ENCODE assay signal across 14 cellular contexts in genomic region chrX:115362334-115363095, GRCh38.
DNase-seq lines count a peak whose midpoint lies in the region; ATAC-seq, FAIRE-seq and TF ChIP-seq lines count a peak whose summit lies in the region.
"Had no signal": no experiment of that assay in that cellular context is flagged by ENCODE, and none has a peak within 500 bp of the region (broad histone marks: within the 10 kb centered on the region; RNA-seq: fewer than 3 reads in every experiment).

No MANE protein-coding gene starts in this region.

- no peaks in the 10 kb centered on the region for H3K79me2 ChIP-seq in GM12878 (ENCODE audit: control insufficient read depth, insufficient read depth, low read length)

- WGBS in GM12878 (ENCODE audit: insufficient coverage, insufficient replicate concordance, low lambda C conversion rate, missing lambda C conversion rate): 52% methylated on average over 18 of the region's 18 CpGs

- no peaks in the 10 kb centered on the region for H3K27me3 Mint-ChIP-seq in neural crest cell (ENCODE audit: low read depth)
- H3K27me3 Mint-ChIP-seq: activated CD4-positive, alpha-beta memory T cell treated with anti-CD3 and anti-CD28 coated beads, Interleukin-2, amount 10 ng/mL, durations not matched to agents 7 days and 5 days had no signal

- H3K27ac ChIP-seq in GM12878 (ENCODE audit: control insufficient read depth, insufficient read depth) (no peak overlapping the region), substantia nigra (ENCODE audit: low read depth, low read length, poor library complexity, severe bottlenecking) (no peak overlapping the region)
- H3K27ac ChIP-seq: 22Rv1 had no signal

- H3K4me2 ChIP-seq in GM12878 (ENCODE audit: control insufficient read depth, insufficient read depth): no peak overlapping the region

- no peaks in the 10 kb centered on the region for H4K20me1 ChIP-seq in GM12878 (ENCODE audit: control insufficient read depth, insufficient read depth)

- no peak overlapping the region for H3K4me3 ChIP-seq in MG63
- H3K4me3 ChIP-seq in GM12878: no peak overlapping the region

- intact Hi-C loops in GM12878 (cut with micrococcal nuclease; ENCODE audit: unreplicated experiment): loop anchor here (5.0 kb wide), 2 partner anchors 50 to 200 kb away; partner anchors contain the start of gene PLS3

- ATAC-seq in GM12878 (peak; percentile 91), HG03571 (IDR thresholded peaks at IDR 0.05; ENCODE audit: unreplicated experiment) (no peak)
- ATAC-seq: HCT116 had no signal

- POLR2A ChIA-PET in GM12878 (lab: Charles Lee): no interaction called here

- SMC1A ChIA-PET in GM12878 (lab: Charles Lee; ENCODE audit: uncharacterized antibody, unreplicated experiment): interaction anchor here (0.6 to 4.2 kb wide), 12 partner anchors 8 to 279 kb away, joined by 3 to 31 read pairs (median 4); partner anchors contain the start of gene PLS3

- no peaks in the 10 kb centered on the region for H3K4me1 ChIP-seq in GM12878 (ENCODE audit: control insufficient read depth, insufficient read depth, low read length)

- peaks cover 3% of the 10 kb centered on the region for H3K9me3 Mint-ChIP-seq in neural crest cell
- H3K9me3 Mint-ChIP-seq: activated CD4-positive, alpha-beta memory T cell treated with anti-CD3 and anti-CD28 coated beads, Interleukin-2, amount 10 ng/mL, durations not matched to agents 7 days and 5 days had no signal

- no peak for TF ChIP-seq EP300 in GM12878 (IDR thresholded peaks at IDR 0.05; ENCODE audit: borderline replicate concordance in 1 of 2, control insufficient read depth in 1 of 2, low read depth in 2 of 2, low read length in 2 of 2)

- no peak overlapping the region for H3K27ac Mint-ChIP-seq in neural crest cell (ENCODE audit: unreplicated experiment)
- H3K27ac Mint-ChIP-seq: activated CD4-positive, alpha-beta memory T cell treated with anti-CD3 and anti-CD28 coated beads, Interleukin-2, amount 10 ng/mL, durations not matched to agents 7 days and 5 days had no signal

- H3K9me3 ChIP-seq in MG63: no peaks in the 10 kb centered on the region
- H3K9me3 ChIP-seq in GM12878 (replicated peaks; ENCODE audit: control insufficient read depth, insufficient read depth, low read length): no peaks in the 10 kb centered on the region

- CTCF ChIA-PET in GM12878 (lab: Yijun Ruan, JAX): interaction anchor here (0.9 to 4.0 kb wide), 14 partner anchors 10 to 328 kb away, joined by 3 to 33 read pairs (median 5); no protein-coding TSS in a partner anchor

- H3K4me3 Mint-ChIP-seq in neural crest cell: no peak overlapping the region
- H3K4me3 Mint-ChIP-seq: activated CD4-positive, alpha-beta memory T cell treated with anti-CD3 and anti-CD28 coated beads, Interleukin-2, amount 10 ng/mL, durations not matched to agents 7 days and 5 days had no signal

- FAIRE-seq in GM12878 (lab: Jason Lieb, UNC): no peak
- FAIRE-seq: bronchial epithelial cell had no signal

- in situ Hi-C loops in GM12878 (cut with MboI): no loop called here

- TF ChIP-seq POLR2A in GM12878 (IDR thresholded peaks at IDR 0.05; ENCODE audit: low read depth, low read length): no peak

- BruUV-seq in GM12878 (replicated peaks; lab: Mats Ljungman, UMichigan): no TSS peak

- RAD21 ChIA-PET in GM12878 (lab: Charles Lee; ENCODE audit: unreplicated experiment): interaction anchor here (0.7 to 3.9 kb wide), 5 partner anchors 28 to 220 kb away, joined by 3 to 19 read pairs (median 3); partner anchors contain the start of gene PLS3

- DNase-seq in DMS 273 (lab: John Stamatoyannopoulos, UW; ENCODE audit: unreplicated experiment) (peak; percentile 21), DMS 273 treated with DMSO at 0.1 percent for 48 hours (lab: John Stamatoyannopoulos, UW) (no peak), MG63 (peak; percentile 17), GM12878 (ENCODE audit: low read depth, low spot score) (no peak), neural crest cell (ENCODE audit: low read depth, low spot score) (no peak), substantia nigra (lab: John Stamatoyannopoulos, UW) (no peak), NCI-H446 (lab: John Stamatoyannopoulos, UW) (no peak)
- DNase-seq: activated CD4-positive, alpha-beta memory T cell treated with anti-CD3 and anti-CD28 coated beads, Interleukin-2, amount 10 ng/mL, durations not matched to agents 7 days and 5 days; NCI-H1694; SHP77 had no signal

- no peak for TF ChIP-seq RAD21 in GM12878 (IDR thresholded peaks at IDR 0.05; ENCODE audit: insufficient read depth, low read depth, low read length)

- no peaks in the 10 kb centered on the region for H3K27me3 ChIP-seq in MG63
- no peaks in the 10 kb centered on the region; a peak in 1 of 4 replicates for H3K27me3 ChIP-seq in GM12878 (replicated peaks in 1 of 2; ENCODE audit: control insufficient read depth in 2 of 2, insufficient read depth in 2 of 2, low read length in 1 of 2)

- H3K36me3 ChIP-seq in MG63 (no peaks in the 10 kb centered on the region), GM12878 (ENCODE audit: control insufficient read depth in 2 of 2, insufficient read depth in 2 of 2, low read length in 1 of 2) (no peaks in the 10 kb centered on the region)

- no peak overlapping the region for H3K9ac ChIP-seq in GM12878 (ENCODE audit: control insufficient read depth, insufficient read depth, low read length)

- TF ChIP-seq CTCF in GM12878 (IDR thresholded peaks at IDR 0.05 in 2 of 3, conservative IDR thresholded peaks at IDR 0.05 in 1 of 3; ENCODE audit: control insufficient read depth in 2 of 3, extremely low read depth in 1 of 3, insufficient read depth in 1 of 3, low read depth in 3 of 3, low read length in 3 of 3) (peak in 1 of 3 experiments; percentile 13; a peak in 1 of 6 replicates), neural crest cell (conservative IDR thresholded peaks at IDR 0.05) (peak; percentile 52)

- H3K36me3 Mint-ChIP-seq in neural crest cell (ENCODE audit: low read depth): peaks cover 2% of the 10 kb centered on the region

- H2AFZ ChIP-seq in GM12878 (ENCODE audit: control insufficient read depth, low read depth, low read length): no peak overlapping the region

- H3K4me1 Mint-ChIP-seq in neural crest cell: peaks cover 42% of the 10 kb centered on the region
- H3K4me1 Mint-ChIP-seq: activated CD4-positive, alpha-beta memory T cell treated with anti-CD3 and anti-CD28 coated beads, Interleukin-2, amount 10 ng/mL, durations not matched to agents 7 days and 5 days had no signal

TF ChIP-seq in GM12878, 131 proteins besides CTCF, POLR2A, EP300 and RAD21:
- TF ChIP-seq IKZF2 (IDR thresholded peaks at IDR 0.05) (0 out of 4 replicates have a peak, but pooled peaks of 1 of the 2 experiments have one; percentile 14), SMC3 (IDR thresholded peaks at IDR 0.05; ENCODE audit: borderline replicate concordance, low read length) (peak; percentile 8; the same call in 1 of the 2 replicates), RUNX3 (IDR thresholded peaks at IDR 0.05; ENCODE audit: low read length) (peak; percentile 36; the same call in 1 of the 2 replicates), NBN (IDR thresholded peaks at IDR 0.05) (no peak)

Comparison
In these comparisons a context has a peak if more than half of its experiments do, and no peak if none do; other contexts are left out.
1. DNase-seq: peak in DMS 273 (single experiment) and MG63 (single experiment); none in DMS 273 treated with DMSO at 0.1 percent for 48 hours (single experiment), GM12878 (single experiment), neural crest cell (single experiment), substantia nigra (0 of 49) and NCI-H446 (0 of 2).